In the genomic region with DNA sequence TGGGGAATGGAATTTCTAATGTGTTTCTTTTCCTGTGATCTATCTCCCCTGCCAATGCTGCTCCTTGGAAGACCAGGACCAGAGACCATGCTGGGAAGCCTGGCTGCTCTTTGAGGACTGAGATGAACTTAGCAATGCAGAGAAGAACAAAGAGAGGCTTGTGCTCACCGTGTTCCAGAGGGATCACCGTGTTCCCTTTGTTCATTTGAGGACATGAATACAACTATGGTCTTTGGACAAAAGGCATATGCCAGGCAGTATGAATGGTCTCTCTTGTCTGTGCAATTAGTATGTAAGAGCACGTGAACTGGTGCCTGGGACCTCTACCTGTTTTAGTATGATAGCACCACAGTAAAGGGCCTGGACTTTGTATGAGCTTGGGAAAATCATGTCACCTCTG, we compare ENCODE assay signal across 11 cellular contexts.
"Had no signal": no experiment of that assay in that cellular context is flagged by ENCODE, and none has a peak within 500 bp of the region (broad histone marks: within the 10 kb centered on the region; RNA-seq: fewer than 3 reads in every experiment).

No MANE protein-coding gene starts in this region.

- H3K36me3 ChIP-seq: heart right ventricle, lower lobe of right lung, pancreas had no signal

- H3K27ac ChIP-seq: foreskin keratinocyte, lower lobe of right lung, pancreas had no signal

- H3K27ac Mint-ChIP-seq: activated CD4-positive, alpha-beta T cell treated with anti-CD3 and anti-CD28 coated beads, Interleukin-2, amount 10 ng/mL, durations not matched to agents 7 days and 5 days; activated naive CD4-positive, alpha-beta T cell treated with anti-CD3 and anti-CD28 coated beads, Interleukin-2, amount 50 U/mL, for 72 hours; stimulated activated effector memory CD8-positive, alpha-beta T cell treated with anti-CD3 and anti-CD28 coated beads, Interleukin-12 subunit alpha, Interleukin-12 subunit beta, amount 100 ng/mL, for 72 hours had no signal

- H3K4me1 ChIP-seq: foreskin keratinocyte, lower lobe of right lung, pancreas had no signal

- H3K4me3 ChIP-seq: heart right ventricle, lower lobe of right lung, pancreas had no signal

- DNase-seq: activated CD4-positive, alpha-beta T cell treated with anti-CD3 and anti-CD28 coated beads, Interleukin-2, amount 10 ng/mL, durations not matched to agents 7 days and 5 days; activated CD4-positive, CD25-positive, alpha-beta regulatory T cell; activated effector memory CD4-positive, alpha-beta T cell treated with anti-CD3 and anti-CD28 coated beads, Interleukin-2, amount 50 U/mL, for 16 hours; amniotic stem cell; foreskin keratinocyte; heart right ventricle; lower lobe of right lung; pancreas; trophoblast cell had no signal

- H3K4me1 Mint-ChIP-seq: activated CD4-positive, alpha-beta T cell treated with anti-CD3 and anti-CD28 coated beads, Interleukin-2, amount 10 ng/mL, durations not matched to agents 7 days and 5 days; stimulated activated effector memory CD8-positive, alpha-beta T cell treated with anti-CD3 and anti-CD28 coated beads, Interleukin-12 subunit alpha, Interleukin-12 subunit beta, amount 100 ng/mL, for 72 hours had no signal

- H3K27me3 ChIP-seq: foreskin keratinocyte, heart right ventricle, pancreas had no signal

- ATAC-seq: activated naive CD4-positive, alpha-beta T cell treated with anti-CD3 and anti-CD28 coated beads, Interleukin-2, amount 50 U/mL, for 72 hours; foreskin keratinocyte; heart right ventricle; lower lobe of right lung; pancreas; stimulated activated effector memory CD8-positive, alpha-beta T cell treated with anti-CD3 and anti-CD28 coated beads, Interleukin-12 subunit alpha, Interleukin-12 subunit beta, amount 100 ng/mL, for 72 hours had no signal

- H3K9me3 ChIP-seq: heart right ventricle, lower lobe of right lung, pancreas had no signal

- H3K9me3 Mint-ChIP-seq: activated CD4-positive, alpha-beta T cell treated with anti-CD3 and anti-CD28 coated beads, Interleukin-2, amount 10 ng/mL, durations not matched to agents 7 days and 5 days had no signal

- H3K27me3 Mint-ChIP-seq: activated CD4-positive, alpha-beta T cell treated with anti-CD3 and anti-CD28 coated beads, Interleukin-2, amount 10 ng/mL, durations not matched to agents 7 days and 5 days had no signal

- H3K4me3 Mint-ChIP-seq: activated CD4-positive, alpha-beta T cell treated with anti-CD3 and anti-CD28 coated beads, Interleukin-2, amount 10 ng/mL, durations not matched to agents 7 days and 5 days; stimulated activated effector memory CD8-positive, alpha-beta T cell treated with anti-CD3 and anti-CD28 coated beads, Interleukin-12 subunit alpha, Interleukin-12 subunit beta, amount 100 ng/mL, for 72 hours had no signal

- H3K36me3 Mint-ChIP-seq: activated naive CD4-positive, alpha-beta T cell treated with anti-CD3 and anti-CD28 coated beads, Interleukin-2, amount 50 U/mL, for 72 hours; stimulated activated effector memory CD8-positive, alpha-beta T cell treated with anti-CD3 and anti-CD28 coated beads, Interleukin-12 subunit alpha, Interleukin-12 subunit beta, amount 100 ng/mL, for 72 hours had no signal
